Comparison of ENCODE assay signal across 20 cellular contexts in the genomic region with DNA sequence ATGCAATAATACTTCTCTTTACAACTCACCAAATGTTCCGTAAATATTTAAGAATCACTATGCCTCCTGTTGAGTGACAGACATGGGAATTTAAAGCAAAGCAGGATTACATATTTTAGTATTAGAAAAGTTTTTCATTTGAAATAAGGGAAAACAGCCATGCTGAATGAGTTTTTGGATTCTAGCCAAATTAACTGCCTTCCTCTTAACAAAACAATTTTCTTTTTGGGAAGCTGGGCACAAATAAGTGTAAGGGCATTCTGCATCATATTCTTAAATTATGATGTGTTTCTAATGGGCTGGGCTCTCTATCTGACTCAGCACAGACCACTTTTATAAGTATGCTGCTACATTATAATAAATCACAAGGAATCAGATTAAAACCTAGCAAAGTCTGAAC.
DNase-seq lines count a peak whose midpoint lies in the region; ATAC-seq, FAIRE-seq and TF ChIP-seq lines count a peak whose summit lies in the region.
"Had no signal": no experiment of that assay in that cellular context is flagged by ENCODE, and none has a peak within 500 bp of the region (broad histone marks: within the 10 kb centered on the region; RNA-seq: fewer than 3 reads in every experiment).

No MANE protein-coding gene starts in this region.

- no peak overlapping the region for H3K9ac ChIP-seq in endothelial cell of umbilical vein (replicated peaks; ENCODE audit: extremely low read depth, insufficient read depth, low read length)

- peak; percentile 4 for FAIRE-seq in endothelial cell of umbilical vein (lab: Jason Lieb, UNC)
- FAIRE-seq: HTR-8/SVneo had no signal

- H3K36me3 ChIP-seq in cardiac muscle cell: no peaks in the 10 kb centered on the region
- peaks cover 0 to 2% of the 10 kb centered on the region in 2 experiments for H3K36me3 ChIP-seq in endothelial cell of umbilical vein (ENCODE audit: control insufficient read depth in 2 of 2, extremely low read depth in 1 of 2, insufficient read depth in 2 of 2, low read length in 2 of 2)
- H3K36me3 ChIP-seq: BE2C had no signal

- intact Hi-C loops in right cardiac atrium (cut with DNase I): no loop called here
- intact Hi-C loops in endothelial cell of umbilical vein (cut with micrococcal nuclease): loop anchor here (5.0 kb wide), 1 partner anchor 80 kb away; no protein-coding TSS in a partner anchor

- no peaks in the 10 kb centered on the region for H4K20me1 ChIP-seq in endothelial cell of umbilical vein (replicated peaks; ENCODE audit: control insufficient read depth, extremely low read depth, insufficient read depth, low read length)

- H3K9me1 ChIP-seq in endothelial cell of umbilical vein (replicated peaks; ENCODE audit: control insufficient read depth, extremely low read depth, insufficient read depth, low read length): no peaks in the 10 kb centered on the region

- no peaks in the 10 kb centered on the region for H3K9me3 ChIP-seq in cardiac muscle cell (ENCODE audit: low read depth)
- H3K9me3 ChIP-seq in right cardiac atrium (ENCODE audit: control insufficient read depth, low read length): no peaks in the 10 kb centered on the region
- H3K9me3 ChIP-seq in endothelial cell of umbilical vein (replicated peaks; ENCODE audit: control insufficient read depth, insufficient read depth, low read length): no peaks in the 10 kb centered on the region
- H3K9me3 ChIP-seq: BE2C had no signal

- no peak for TF ChIP-seq RAD21 in Ishikawa (IDR thresholded peaks at IDR 0.05; ENCODE audit: low read depth)

- H3K4me3 ChIP-seq in cardiac muscle cell (no peak overlapping the region), right cardiac atrium (ENCODE audit: low read length) (no peak overlapping the region), endothelial cell of umbilical vein (replicated peaks in 1 of 3; ENCODE audit: insufficient read depth in 1 of 3, low read depth in 1 of 3, low read length in 3 of 3) (no peak overlapping the region)

- no TSS peak for BruUV-seq in endothelial cell of umbilical vein (replicated peaks; lab: Mats Ljungman, UMichigan)

- dilution Hi-C loops in endothelial cell of umbilical vein (cut with MboI; ENCODE audit: extremely low pct_ligation_motif_present, low sequenced_read_pairs): no loop called here

- DNase-seq in cardiac muscle cell (ENCODE audit: low read depth in 1 of 2, low spot score in 1 of 2): peak in 1 of 2 donors; percentile 5
- DNase-seq in right cardiac atrium: no peak
- peak; percentile 59 for DNase-seq in endothelial cell of umbilical vein (ENCODE audit: low read depth, low spot score)
- DNase-seq in GM19240 (ENCODE audit: insufficient read length, low spot score): no peak
- DNase-seq in epidermal melanocyte (ENCODE audit: insufficient read length, low spot score): no peak
- DNase-seq in NAMALWA (ENCODE audit: low spot score): no peak
- DNase-seq: BE2C; CD8-positive, alpha-beta memory T cell; DND-41; HCEC 1CT; KBM-7; NCI-H1048; NCI-H146; NCI-H2081 treated with DMSO at 0.1 percent for 48 hours; NCI-H345; NCI-H69; PC-3 had no signal

- H3K27ac ChIP-seq in cardiac muscle cell (peak overlapping the region; percentile 40), right cardiac atrium (ENCODE audit: low read length) (no peak overlapping the region), endothelial cell of umbilical vein (ENCODE audit: insufficient read depth, low read depth, low read length) (no peak overlapping the region)

- TF ChIP-seq EP300 in Ishikawa (IDR thresholded peaks at IDR 0.05; ENCODE audit: borderline replicate concordance): no peak

- TF ChIP-seq CTCF in cardiac muscle cell (IDR thresholded peaks at IDR 0.05; ENCODE audit: low read depth, low read length): no peak
- no peak for TF ChIP-seq CTCF in endothelial cell of umbilical vein (IDR thresholded peaks at IDR 0.05; ENCODE audit: extremely low read depth in 1 of 2, insufficient read depth in 1 of 2, low read depth in 1 of 2, low read length in 2 of 2)

- H3K27me3 ChIP-seq in cardiac muscle cell (no peaks in the 10 kb centered on the region), right cardiac atrium (ENCODE audit: control insufficient read depth, insufficient read depth) (no peaks in the 10 kb centered on the region), endothelial cell of umbilical vein (ENCODE audit: control insufficient read depth in 2 of 2, insufficient read depth in 2 of 2, low read length in 2 of 2) (peaks cover 3 to 4% of the 10 kb centered on the region in 2 experiments)
- H3K27me3 ChIP-seq: BE2C had no signal

- 98% methylated on average over 1 of the region's 1 CpG for WGBS in right cardiac atrium

- ATAC-seq in right cardiac atrium (no peak), GM21423 (IDR thresholded peaks at IDR 0.05; ENCODE audit: unreplicated experiment) (no peak)
- ATAC-seq: PC-3 had no signal

- no peaks in the 10 kb centered on the region for H3K79me2 ChIP-seq in endothelial cell of umbilical vein (ENCODE audit: control insufficient read depth, insufficient read depth, low read length)

- POLR2A ChIA-PET in endothelial cell of umbilical vein (lab: Charles Lee): no interaction called here

- H3K4me1 ChIP-seq in cardiac muscle cell (ENCODE audit: low read depth): peaks cover 8% of the 10 kb centered on the region
- H3K4me1 ChIP-seq in right cardiac atrium (ENCODE audit: control insufficient read depth, insufficient read depth, low read length): no peaks in the 10 kb centered on the region
- H3K4me1 ChIP-seq in endothelial cell of umbilical vein (ENCODE audit: control insufficient read depth, extremely low read depth, insufficient read depth, low read length): peaks cover 15% of the 10 kb centered on the region

- CTCF ChIA-PET in endothelial cell of umbilical vein (lab: Charles Lee): interaction anchor here (0.6 to 1.1 kb wide), 2 partner anchors 10 to 1457 kb away, joined by 3 read pairs; no protein-coding TSS in a partner anchor

- no peak overlapping the region for H2AFZ ChIP-seq in endothelial cell of umbilical vein (ENCODE audit: low read depth, low read length)

- no peak for TF ChIP-seq POLR2A in endothelial cell of umbilical vein (IDR thresholded peaks at IDR 0.05; ENCODE audit: low read depth, low read length)

- peak overlapping the region; percentile 7 for H3K4me2 ChIP-seq in endothelial cell of umbilical vein (ENCODE audit: insufficient read depth, low read length)

TF ChIP-seq in Ishikawa, 13 proteins besides CTCF, POLR2A, EP300 and RAD21:
- TF ChIP-seq CREB1 (IDR thresholded peaks at IDR 0.05; ENCODE audit: low read depth) (no peak), NFIC (IDR thresholded peaks at IDR 0.05) (0 out of 2 replicates have a peak, but pooled peaks have one; percentile 28)

TF ChIP-seq in endothelial cell of umbilical vein, 7 proteins besides CTCF, POLR2A, EP300 and RAD21:
- TF ChIP-seq FOS (IDR thresholded peaks at IDR 0.05; ENCODE audit: borderline replicate concordance, insufficient read depth, low read length): no peak
- TF ChIP-seq, protein P1, sequence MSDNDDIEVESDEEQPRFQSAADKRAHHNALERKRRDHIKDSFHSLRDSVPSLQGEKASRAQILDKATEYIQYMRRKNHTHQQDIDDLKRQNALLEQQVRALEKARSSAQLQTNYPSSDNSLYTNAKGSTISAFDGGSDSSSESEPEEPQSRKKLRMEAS (IDR thresholded peaks at IDR 0.05; ENCODE audit: insufficient read depth, insufficient read length): no peak
- TF ChIP-seq EZH2 (IDR thresholded peaks at IDR 0.05; ENCODE audit: borderline replicate concordance, low read depth, low read length, severe bottlenecking): no peak
- no peak for TF ChIP-seq POLR2AphosphoS5 (IDR thresholded peaks at IDR 0.05; ENCODE audit: insufficient read depth, low read depth, low read length)
- TF ChIP-seq MYC (IDR thresholded peaks at IDR 0.05; ENCODE audit: low read depth, low read length): no peak
- no peak for TF ChIP-seq JUN (IDR thresholded peaks at IDR 0.05; ENCODE audit: borderline replicate concordance, insufficient read depth, insufficient read length, low read depth)
- TF ChIP-seq GATA2 (IDR thresholded peaks at IDR 0.05; ENCODE audit: insufficient read depth, insufficient read length, low read depth, low read length): no peak
